21 cellular contexts compared by ENCODE assay signal in genomic region chr6:123967900-123968299, GRCh38.
DNase-seq lines count a peak whose midpoint lies in the region; FAIRE-seq and TF ChIP-seq lines count a peak whose summit lies in the region.
"Had no signal": no experiment of that assay in that cellular context is flagged by ENCODE, and none has a peak within 500 bp of the region (broad histone marks: within the 10 kb centered on the region; RNA-seq: fewer than 3 reads in every experiment).

No MANE protein-coding gene starts in this region.

- H3K27me3 ChIP-seq in Loucy (ENCODE audit: insufficient read depth, low read length, poor library complexity, severe bottlenecking) (no peaks in the 10 kb centered on the region), neuronal stem cell (ENCODE audit: control insufficient read depth in 3 of 3, insufficient read depth in 3 of 3, low read depth in 1 of 3, low read length in 3 of 3) (no peaks in the 10 kb centered on the region)
- H3K27me3 ChIP-seq: heart left ventricle, MG63 had no signal

- H3K36me3 ChIP-seq in Loucy (ENCODE audit: insufficient read depth, low read length) (no peaks in the 10 kb centered on the region), neuronal stem cell (replicated peaks in 1 of 2; ENCODE audit: control insufficient read depth in 2 of 2, insufficient read depth in 2 of 2, low read length in 2 of 2) (no peaks in the 10 kb centered on the region)
- H3K36me3 ChIP-seq: heart left ventricle, left ventricle myocardium inferior, MG63, prostate gland had no signal

- H3K4ac ChIP-seq in neuronal stem cell (ENCODE audit: low read length), result no peak overlapping the region

- WGBS in neuronal stem cell (ENCODE audit: extremely low coverage in 2 of 2, insufficient read length in 2 of 2, insufficient replicate concordance in 1 of 2), 2 donors, result no CpG with 5 or more reads among the region's 6 CpGs

- H3K79me1 ChIP-seq in neuronal stem cell (ENCODE audit: low read depth, low read length), result no peaks in the 10 kb centered on the region

- no peak overlapping the region for H3K18ac ChIP-seq in neuronal stem cell (ENCODE audit: low read length)

- H3K4me1 ChIP-seq in Loucy (ENCODE audit: insufficient read depth, low read length, poor library complexity, severe bottlenecking) (peaks cover 14% of the 10 kb centered on the region), neuronal stem cell (ENCODE audit: control insufficient read depth in 2 of 2, insufficient read depth in 1 of 2, low read depth in 1 of 2, low read length in 2 of 2) (peaks cover 0 to 6% of the 10 kb centered on the region in 2 donors)
- H3K4me1 ChIP-seq: left ventricle myocardium inferior had no signal

- no peak overlapping the region for H2AK5ac ChIP-seq in neuronal stem cell (ENCODE audit: low read depth, low read length)

- no peak overlapping the region for H3K23ac ChIP-seq in neuronal stem cell (ENCODE audit: low read depth, low read length, poor library complexity)

- no peaks in the 10 kb centered on the region for H3K9me3 ChIP-seq in Loucy (ENCODE audit: insufficient read depth, low read depth, low read length)
- no peaks in the 10 kb centered on the region for H3K9me3 ChIP-seq in neuronal stem cell (replicated peaks in 1 of 2; ENCODE audit: control insufficient read depth in 2 of 2, insufficient read depth in 1 of 2, low read depth in 1 of 2, low read length in 2 of 2)
- H3K9me3 ChIP-seq: heart left ventricle, left ventricle myocardium inferior, MG63, prostate gland had no signal

- H4K8ac ChIP-seq in neuronal stem cell (ENCODE audit: low read depth, low read length), result no peak overlapping the region

- no peak overlapping the region for H2BK120ac ChIP-seq in neuronal stem cell (ENCODE audit: low read depth, low read length)

- no peaks in the 10 kb centered on the region for H3K79me2 ChIP-seq in Loucy (ENCODE audit: insufficient read depth, low read length)

- peak; percentile 99 for DNase-seq in NCI-H2029 treated with DMSO at 0.1 percent for 48 hours (lab: John Stamatoyannopoulos, UW)
- peak; percentile 86 for DNase-seq in NCI-H510A (lab: John Stamatoyannopoulos, UW)
- DNase-seq in neuronal stem cell (ENCODE audit: low spot score), result no peak
- no peak for DNase-seq in GM19239 (ENCODE audit: insufficient read length, low spot score)
- no peak for DNase-seq in retina
- no peak for DNase-seq in NK-92 (lab: John Stamatoyannopoulos, UW; ENCODE audit: unreplicated experiment)
- no peak for DNase-seq in activated CD4-positive, alpha-beta T cell treated with anti-CD3 and anti-CD28 coated beads, Interleukin-2, amount 50 U/mL, for 1 hour
- DNase-seq: activated CD4-positive, alpha-beta T cell treated with anti-CD3 and anti-CD28 coated beads for 1 hour; H9; IMR-90; left ventricle myocardium inferior; MG63; NCI-H526 treated with DMSO at 0.1 percent for 48 hours; stimulated activated CD4-positive, alpha-beta T cell treated with anti-CD3 and anti-CD28 coated beads, Interleukin-4, amount 100 ng/mL, for 1 hour; T1000 had no signal

- H3K9me2 ChIP-seq in Loucy (replicated peaks; ENCODE audit: low read depth, low read length), result no peaks in the 10 kb centered on the region

- H3K4me2 ChIP-seq in Loucy (ENCODE audit: low read depth, low read length, poor library complexity, severe bottlenecking) (peak overlapping the region; percentile 40), neuronal stem cell (ENCODE audit: insufficient read depth, low read length, poor library complexity, severe bottlenecking) (no peak overlapping the region)

- H2AFZ ChIP-seq in Loucy (ENCODE audit: low read length) (peak overlapping the region; percentile 71), neuronal stem cell (ENCODE audit: low read length) (peak overlapping the region; percentile 43)

- no peak overlapping the region for H3K4me3 ChIP-seq in Loucy (ENCODE audit: low read length, poor library complexity, severe bottlenecking)
- no peak overlapping the region for H3K4me3 ChIP-seq in neuronal stem cell (ENCODE audit: low read length in 2 of 2)
- H3K4me3 ChIP-seq: heart left ventricle, left ventricle myocardium inferior, MG63, prostate gland, SK-N-MC, skin epidermis had no signal

- H3K9ac ChIP-seq in Loucy (ENCODE audit: low read depth, low read length, poor library complexity, severe bottlenecking), result peak overlapping the region; percentile 21
- H3K9ac ChIP-seq in neuronal stem cell (ENCODE audit: low read depth, low read length, poor library complexity), result no peak overlapping the region

- H2BK12ac ChIP-seq in neuronal stem cell (ENCODE audit: low read length), result no peak overlapping the region

- no peaks in the 10 kb centered on the region for H4K20me1 ChIP-seq in Loucy (ENCODE audit: insufficient read depth, low read length, poor library complexity, severe bottlenecking)

- no peak overlapping the region for H3K27ac ChIP-seq in neuronal stem cell (replicated peaks; ENCODE audit: low read length)
- H3K27ac ChIP-seq: heart left ventricle, left ventricle myocardium inferior, prostate gland, SK-N-MC, skin epidermis had no signal

- FAIRE-seq in GM19239 (lab: Jason Lieb, UNC), result no peak
- FAIRE-seq: G401.6 had no signal

- no peak for TF ChIP-seq CTCF in Loucy (conservative IDR thresholded peaks at IDR 0.05; ENCODE audit: low read length)

- no peak overlapping the region for H4K91ac ChIP-seq in neuronal stem cell (ENCODE audit: low read depth, low read length, poor library complexity)

- no peak overlapping the region for H3K14ac ChIP-seq in neuronal stem cell (ENCODE audit: low read length)

- no peak overlapping the region for H2BK5ac ChIP-seq in neuronal stem cell (ENCODE audit: low read length)

- no peaks in the 10 kb centered on the region for H3F3A ChIP-seq in Loucy (ENCODE audit: low read depth)

- H2BK15ac ChIP-seq in neuronal stem cell (ENCODE audit: low read length), result no peak overlapping the region

Comparison
In these comparisons a context has a peak if more than half of its experiments do, and no peak if none do; other contexts are left out.
1. DNase-seq: peak in NCI-H2029 treated with DMSO at 0.1 percent for 48 hours (single experiment) and NCI-H510A (single experiment); none in neuronal stem cell (single experiment), GM19239 (single experiment), retina (single experiment), NK-92 (single experiment) and activated CD4-positive, alpha-beta T cell treated with anti-CD3 and anti-CD28 coated beads, Interleukin-2, amount 50 U/mL, for 1 hour (single experiment).